8 cellular contexts compared by ENCODE assay signal in the genomic region with DNA sequence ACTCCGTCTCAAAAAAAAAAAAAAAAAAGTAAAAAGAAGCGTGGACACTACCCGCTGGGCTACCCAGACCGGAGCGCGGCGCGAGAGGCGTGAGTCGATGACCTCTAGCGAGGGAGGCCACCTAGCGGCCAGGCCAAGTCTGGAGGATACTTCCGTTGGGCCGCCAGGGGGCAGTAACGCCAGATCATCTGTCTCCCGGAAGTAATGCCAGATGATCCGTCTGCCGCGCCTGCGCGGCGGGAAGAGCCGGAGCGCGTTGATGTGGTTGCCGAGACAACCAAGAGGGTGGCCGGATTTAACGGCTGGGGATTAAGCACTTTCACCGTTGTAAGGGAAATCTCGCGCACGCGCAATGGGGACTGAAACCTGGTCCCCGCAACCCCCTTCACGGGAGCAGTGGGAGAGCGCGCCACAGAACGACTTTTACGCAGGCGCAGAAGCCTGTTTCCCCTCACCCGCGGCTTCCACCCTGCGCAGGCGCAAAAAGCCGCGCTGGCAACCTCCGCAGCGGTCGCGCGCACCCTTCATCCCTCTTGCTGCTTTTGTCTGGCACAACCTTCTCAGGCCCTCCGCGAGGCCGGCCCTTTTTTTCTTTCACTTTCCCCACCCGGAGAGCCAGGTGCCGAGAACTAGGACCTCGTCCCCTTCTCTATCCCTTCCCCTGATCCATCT.
DNase-seq lines count a peak whose midpoint lies in the region; ATAC-seq lines count a peak whose summit lies in the region.

No MANE protein-coding gene starts in this region.

- peak; percentile 45 for ATAC-seq in GM19035 (IDR thresholded peaks at IDR 0.05; ENCODE audit: unreplicated experiment)
- peak; percentile 42 for ATAC-seq in HG03342 (IDR thresholded peaks at IDR 0.05; ENCODE audit: unreplicated experiment)

- DNase-seq in Ammon's horn (ENCODE audit: low spot score) (peak; percentile 97), NCI-H345 (lab: John Stamatoyannopoulos, UW) (peak; percentile 95), islet precursor cell (peak; percentile 99)
- peak; percentile 96 to 97 (median 97) for DNase-seq in activated CD4-positive, CD25-positive, alpha-beta regulatory T cell (lab: John Stamatoyannopoulos, UW)
- DNase-seq in central memory CD4-positive, alpha-beta T cell, result peak; percentile 99
- DNase-seq in stimulated activated CD4-positive, alpha-beta T cell treated with anti-CD3 and anti-CD28 coated beads, Interleukin-12 subunit alpha, Interleukin-12 subunit beta, amount 100 ng/mL, for 4 hours, result peak; percentile 98

Comparison
In these comparisons a context has a peak if more than half of its experiments do, and no peak if none do; other contexts are left out.
1. Peak in every context shown above with its lines: DNase-seq and ATAC-seq.